ENCODE assay signal across 17 cellular contexts in the genomic region with DNA sequence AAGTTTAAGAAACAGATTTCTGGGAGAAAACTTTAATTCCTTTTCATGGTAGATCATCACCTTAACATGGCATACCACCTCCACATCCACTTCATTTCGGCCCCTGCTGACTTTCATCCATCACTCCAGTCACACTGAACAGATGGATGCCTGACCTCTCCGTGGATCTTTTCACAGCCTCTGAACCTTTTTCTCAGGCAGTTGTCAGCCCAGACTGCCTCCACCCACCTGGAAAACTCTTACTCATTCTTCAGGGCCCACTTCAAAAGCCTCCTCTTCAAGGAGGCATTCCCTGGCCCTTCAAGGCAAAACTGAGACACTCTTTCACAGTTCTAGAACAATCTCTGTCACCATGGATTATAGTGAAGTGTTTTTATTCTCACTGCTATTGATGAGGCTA. TPM values are rescaled to one million over a fixed set of nuclear protein-coding genes. Genes with fewer than 3 reads are reported as not detected.
DNase-seq lines count a peak whose midpoint lies in the region; ATAC-seq and TF ChIP-seq lines count a peak whose summit lies in the region.
"Had no signal": no experiment of that assay in that cellular context is flagged by ENCODE, and none has a peak within 500 bp of the region (broad histone marks: within the 10 kb centered on the region; RNA-seq: fewer than 3 reads in every experiment).

No MANE protein-coding gene starts in this region.

- H3K27me3 Mint-ChIP-seq in progenitor cell of endocrine pancreas, result no peaks in the 10 kb centered on the region
- H3K27me3 Mint-ChIP-seq in activated CD8-positive, alpha-beta T cell treated with anti-CD3 and anti-CD28 coated beads for 36 hours, result no peaks in the 10 kb centered on the region
- H3K27me3 Mint-ChIP-seq: naive thymus-derived CD8-positive, alpha-beta T cell had no signal

- no peak overlapping the region for H3K4me3 Mint-ChIP-seq in progenitor cell of endocrine pancreas (ENCODE audit: low read depth)
- no peak overlapping the region for H3K4me3 Mint-ChIP-seq in activated CD8-positive, alpha-beta T cell treated with anti-CD3 and anti-CD28 coated beads for 36 hours
- H3K4me3 Mint-ChIP-seq: activated CD8-positive, alpha-beta T cell treated with anti-CD3 and anti-CD28 coated beads, Interleukin-2, amount 10 ng/mL, durations not matched to agents 7 days and 5 days had no signal

- no peak overlapping the region for H2AFZ ChIP-seq in HCT116 (ENCODE audit: low read depth, low read length, poor library complexity, severe bottlenecking)

- H3K9me2 ChIP-seq in HCT116 (ENCODE audit: insufficient read depth), result no peaks in the 10 kb centered on the region

- peak overlapping the region; percentile 26 for H3K27ac Mint-ChIP-seq in progenitor cell of endocrine pancreas
- H3K27ac Mint-ChIP-seq in activated CD8-positive, alpha-beta T cell treated with anti-CD3 and anti-CD28 coated beads for 36 hours, result no peak overlapping the region
- H3K27ac Mint-ChIP-seq: activated CD8-positive, alpha-beta T cell treated with anti-CD3 and anti-CD28 coated beads, Interleukin-2, amount 10 ng/mL, durations not matched to agents 7 days and 5 days; activated T-helper 2 cell treated with anti-CD3 and anti-CD28 coated beads, Interferon-gamma antibody, Interleukin-2, Interleukin-4, amounts not matched to agents 10 μg/mL and 5 μg/mL and 100 μg/mL, durations not matched to agents 14 hours and 24 hours and 36 hours had no signal

- TF ChIP-seq POLR2A in HCT116 (IDR thresholded peaks at IDR 0.05; ENCODE audit: borderline replicate concordance, extremely low read depth, insufficient read depth, insufficient read length), result no peak

- DNase-seq in HCT116 (ENCODE audit: low read depth, low spot score) (peak; percentile 10), SK-N-MC (ENCODE audit: low read depth, low spot score) (no peak), epithelial cell of prostate (ENCODE audit: low read depth, low spot score) (no peak), progenitor cell of endocrine pancreas (ENCODE audit: low spot score, unreplicated experiment) (no peak), right atrium auricular region (ENCODE audit: low spot score) (no peak)
- no peak for DNase-seq in activated CD8-positive, alpha-beta T cell treated with anti-CD3 and anti-CD28 coated beads for 36 hours
- DNase-seq in activated CD4-positive, CD25-positive, alpha-beta regulatory T cell (lab: John Stamatoyannopoulos, UW), result no peak
- DNase-seq: activated CD8-positive, alpha-beta T cell treated with anti-CD3 and anti-CD28 coated beads, Interleukin-2, amount 10 ng/mL, durations not matched to agents 7 days and 5 days; aorta; DND-41; hippocampal formation; left colon; naive thymus-derived CD8-positive, alpha-beta T cell; NCI-H446 treated with DMSO at 0.1 percent for 48 hours; OCI-M1 had no signal

- H4K20me1 ChIP-seq in HCT116 (ENCODE audit: insufficient read depth), result no peaks in the 10 kb centered on the region; the same call in 1 of the 2 replicates

- peak overlapping the region; percentile 42 for H3K4me2 ChIP-seq in HCT116 (ENCODE audit: low read length)

- no peaks in the 10 kb centered on the region for H3K9me3 Mint-ChIP-seq in progenitor cell of endocrine pancreas (ENCODE audit: low read depth)
- no peaks in the 10 kb centered on the region for H3K9me3 Mint-ChIP-seq in activated CD8-positive, alpha-beta T cell treated with anti-CD3 and anti-CD28 coated beads for 36 hours
- H3K9me3 Mint-ChIP-seq: activated T-helper 2 cell treated with anti-CD3 and anti-CD28 coated beads, Interferon-gamma antibody, Interleukin-2, Interleukin-4, amounts not matched to agents 10 μg/mL and 5 μg/mL and 100 μg/mL, durations not matched to agents 14 hours and 24 hours and 36 hours; naive thymus-derived CD8-positive, alpha-beta T cell had no signal

- ATAC-seq in HCT116, result peak; percentile 48; the same call in 1 of the 2 replicates
- no peak for ATAC-seq in activated CD8-positive, alpha-beta T cell treated with anti-CD3 and anti-CD28 coated beads for 36 hours
- ATAC-seq: activated CD8-positive, alpha-beta T cell treated with anti-CD3 and anti-CD28 coated beads, Interleukin-2, amount 10 ng/mL, durations not matched to agents 7 days and 5 days; left colon; naive thymus-derived CD8-positive, alpha-beta T cell had no signal

- POLR2A ChIA-PET in HCT116 (lab: Charles Lee), result no interaction called here
- POLR2A ChIA-PET in activated CD8-positive, alpha-beta T cell treated with anti-CD3 and anti-CD28 coated beads for 36 hours (lab: Charles Lee), result no interaction called here

- peaks cover 4% of the 10 kb centered on the region for H3K4me1 Mint-ChIP-seq in progenitor cell of endocrine pancreas (ENCODE audit: low read depth)
- peaks cover 37% of the 10 kb centered on the region for H3K4me1 Mint-ChIP-seq in activated CD8-positive, alpha-beta T cell treated with anti-CD3 and anti-CD28 coated beads for 36 hours (ENCODE audit: low read depth)

- CTCF ChIA-PET in HCT116 (lab: Charles Lee), result no interaction called here
- CTCF ChIA-PET in activated CD8-positive, alpha-beta T cell treated with anti-CD3 and anti-CD28 coated beads for 36 hours (lab: Charles Lee), result no interaction called here

- no peaks in the 10 kb centered on the region; a peak in 1 of 4 replicates for H3K36me3 ChIP-seq in HCT116 (ENCODE audit: control insufficient read depth in 1 of 2, insufficient read depth in 2 of 2, low read length in 2 of 2)
- H3K36me3 ChIP-seq in SK-N-MC (ENCODE audit: insufficient read depth, low read length), result peaks cover 26% of the 10 kb centered on the region
- H3K36me3 ChIP-seq in right atrium auricular region, result no peaks in the 10 kb centered on the region
- H3K36me3 ChIP-seq: suprapubic skin had no signal

- H3K9ac ChIP-seq in HCT116 (ENCODE audit: low read length) (no peak overlapping the region), SK-N-MC (ENCODE audit: insufficient read length) (no peak overlapping the region)

- RAD21 ChIA-PET in HCT116 (lab: Charles Lee; ENCODE audit: low non-redundant PET in 1 of 2, low total read pairs in 2 of 2, uncharacterized antibody in 2 of 2, unreplicated experiment in 2 of 2), result no interaction called here

- H3K4me3 ChIP-seq in HCT116 (replicated peaks in 1 of 2; ENCODE audit: low read depth in 1 of 2, low read length in 2 of 2) (no peak overlapping the region), SK-N-MC (no peak overlapping the region), right atrium auricular region (no peak overlapping the region)
- H3K4me3 ChIP-seq: suprapubic skin had no signal

- H3K27me3 ChIP-seq in HCT116 (ENCODE audit: insufficient read depth, low read length) (no peaks in the 10 kb centered on the region), right atrium auricular region (no peaks in the 10 kb centered on the region)
- H3K27me3 ChIP-seq: suprapubic skin had no signal

- intact Hi-C loops in HCT116 (cut with micrococcal nuclease), result no loop called here
- intact Hi-C loops in activated CD8-positive, alpha-beta T cell treated with anti-CD3 and anti-CD28 coated beads for 36 hours (cut with micrococcal nuclease), result no loop called here

- TF ChIP-seq RAD21 in HCT116 (IDR thresholded peaks at IDR 0.05; ENCODE audit: low read depth), result no peak

- peaks cover 9% of the 10 kb centered on the region for H3K36me3 Mint-ChIP-seq in progenitor cell of endocrine pancreas (ENCODE audit: insufficient read depth)
- peaks cover 23% of the 10 kb centered on the region for H3K36me3 Mint-ChIP-seq in activated CD8-positive, alpha-beta T cell treated with anti-CD3 and anti-CD28 coated beads for 36 hours (ENCODE audit: low read depth)

- TF ChIP-seq CTCF in HCT116 (IDR thresholded peaks at IDR 0.05 in 2 of 3, conservative IDR thresholded peaks at IDR 0.05 in 1 of 3; ENCODE audit: borderline replicate concordance in 1 of 3, insufficient read depth in 1 of 3, low read depth in 2 of 3, low read length in 2 of 3), result no peak
- no peak for TF ChIP-seq CTCF in progenitor cell of endocrine pancreas (IDR thresholded peaks at IDR 0.05; ENCODE audit: unreplicated experiment)
- TF ChIP-seq CTCF in activated CD8-positive, alpha-beta T cell treated with anti-CD3 and anti-CD28 coated beads for 36 hours (IDR thresholded peaks at IDR 0.05), result no peak
- no peak for TF ChIP-seq CTCF in right atrium auricular region (IDR thresholded peaks at IDR 0.05)

- no peaks in the 10 kb centered on the region for H3K9me3 ChIP-seq in HCT116 (ENCODE audit: control insufficient read depth in 1 of 2, insufficient read depth in 1 of 2, low read depth in 1 of 2, low read length in 2 of 2)
- no peaks in the 10 kb centered on the region for H3K9me3 ChIP-seq in SK-N-MC (ENCODE audit: low read depth, low read length)
- no peaks in the 10 kb centered on the region for H3K9me3 ChIP-seq in right atrium auricular region
- H3K9me3 ChIP-seq: suprapubic skin had no signal

- no peaks in the 10 kb centered on the region; the same call in none of the 2 replicates for H3K79me2 ChIP-seq in HCT116 (ENCODE audit: insufficient read depth, low read length)

- H3K4me1 ChIP-seq in HCT116 (ENCODE audit: control insufficient read depth in 1 of 2, insufficient read depth in 2 of 2, low read length in 2 of 2) (peaks cover 15 to 38% of the 10 kb centered on the region in 2 experiments), right atrium auricular region (no peaks in the 10 kb centered on the region)
- H3K4me1 ChIP-seq: suprapubic skin had no signal

- BruUV-seq in HCT116 (replicated peaks; lab: Mats Ljungman, UMichigan), result no TSS peak

- H3K27ac ChIP-seq in HCT116 (ENCODE audit: low read depth, low read length) (no peak overlapping the region), SK-N-MC (peak overlapping the region; percentile 15), epithelial cell of prostate (peak overlapping the region; percentile 35), right atrium auricular region (no peak overlapping the region)
- H3K27ac ChIP-seq: suprapubic skin had no signal

TF ChIP-seq in HCT116, 20 proteins besides CTCF, POLR2A, EP300 and RAD21 (continues in another document):
- 0 out of 2 replicates have a peak, but pooled peaks have one; percentile 11 for TF ChIP-seq JUND (IDR thresholded peaks at IDR 0.05)
- no peak for TF ChIP-seq CEBPB (IDR thresholded peaks at IDR 0.05; ENCODE audit: low read depth)
- 0 out of 2 replicates have a peak, but pooled peaks have one; percentile 23 for TF ChIP-seq FOSL1 (IDR thresholded peaks at IDR 0.05; ENCODE audit: low read depth)
- peak; percentile 55; the same call in 1 of the 2 replicates for TF ChIP-seq EGR1 (IDR thresholded peaks at IDR 0.05; ENCODE audit: low read depth)
- TF ChIP-seq MAX (IDR thresholded peaks at IDR 0.05), result no peak
- TF ChIP-seq ELF1 (IDR thresholded peaks at IDR 0.05; ENCODE audit: borderline replicate concordance, low read depth), result no peak
- TF ChIP-seq SRF (IDR thresholded peaks at IDR 0.05; ENCODE audit: low read depth), result no peak
- TF ChIP-seq ZNF274 (IDR thresholded peaks at IDR 0.05; ENCODE audit: low read depth, low read length), result no peak

RNA-seq across cellular contexts. Expression of gene GXYLT1, which starts 52.9 kb away (rescaled TPM):
- total RNA-seq in HCT116 (2021; ENCODE audit: unreplicated experiment) (9.0 TPM), progenitor cell of endocrine pancreas (23.5 and 23.8 TPM in 2 replicates), right atrium auricular region (1 to 10 TPM; 5.9 TPM)
- 1.6 and 2.4 TPM in 2 replicates for polyA plus RNA-seq in HCT116 (2012)
- total RNA-seq in activated CD8-positive, alpha-beta T cell treated with anti-CD3 and anti-CD28 coated beads for 36 hours, result 1 to 10 TPM; 5.3 to 6.3 TPM

Comparison
In these comparisons a context has a peak if more than half of its experiments do, and no peak if none do; other contexts are left out.
1. H3K27ac ChIP-seq: peak in SK-N-MC (single experiment) and epithelial cell of prostate (single experiment); none in HCT116 (single experiment) and right atrium auricular region (0 of 2).